In genomic region chr16:55567382-55567781, GRCh38 we compare ENCODE assay signal across 15 cellular contexts. TPM values are rescaled to one million over a fixed set of nuclear protein-coding genes. Genes with fewer than 3 reads are reported as not detected.
DNase-seq lines count a peak whose midpoint lies in the region; ATAC-seq and TF ChIP-seq lines count a peak whose summit lies in the region.
"Had no signal": no experiment of that assay in that cellular context is flagged by ENCODE, and none has a peak within 500 bp of the region (broad histone marks: within the 10 kb centered on the region; RNA-seq: fewer than 3 reads in every experiment).

No MANE protein-coding gene starts in this region.

- intact Hi-C loops in left lung (cut with DNase I), result no loop called here

- no peaks in the 10 kb centered on the region for H3K9me3 ChIP-seq in left lung

- no peaks in the 10 kb centered on the region for H3K27me3 ChIP-seq in HL-60 (ENCODE audit: insufficient read depth, poor library complexity, severe bottlenecking)
- no peaks in the 10 kb centered on the region for H3K27me3 ChIP-seq in left lung

- H3K27ac ChIP-seq in HL-60 (replicated peaks) (peak overlapping the region; percentile 66), left lung (peak overlapping the region in 1 of 2 donors; percentile 45)
- H3K27ac ChIP-seq: parathyroid adenoma had no signal

- peak; percentile 80 for ATAC-seq in left lung
- ATAC-seq: stimulated activated effector memory CD8-positive, alpha-beta T cell treated with anti-CD3 and anti-CD28 coated beads, Interleukin-12 subunit alpha, Interleukin-12 subunit beta, amount 100 ng/mL, for 72 hours had no signal

- no peak overlapping the region for H3K4me3 ChIP-seq in HL-60 (replicated peaks; ENCODE audit: insufficient read depth, low read length)
- H3K4me3 ChIP-seq in left lung, result no peak overlapping the region

- H3K36me3 ChIP-seq in left lung, result no peaks in the 10 kb centered on the region

- no peak for TF ChIP-seq CTCF in HL-60 (IDR thresholded peaks at IDR 0.05; ENCODE audit: insufficient read depth, low read length)
- TF ChIP-seq CTCF in left lung (IDR thresholded peaks at IDR 0.05), result no peak

- peaks cover 12 to 39% of the 10 kb centered on the region in 2 donors for H3K4me1 ChIP-seq in left lung
- H3K4me1 ChIP-seq: parathyroid adenoma had no signal

- DNase-seq in AG08396 (ENCODE audit: low spot score) (peak; percentile 28), HL-60 (ENCODE audit: low read depth in 1 of 2, low spot score in 1 of 2) (peak in 1 of 2 experiments; percentile 66), dedifferentiated amniotic fluid mesenchymal stem cell (ENCODE audit: extremely low spot score) (peak; percentile 40), left lung (peak in 1 of 2 donors; percentile 34), iPS-NIHi11 (ENCODE audit: low spot score) (no peak), SK-N-DZ (ENCODE audit: low spot score) (no peak), islet precursor cell (no peak), OCI-M2 (lab: John Stamatoyannopoulos, UW; ENCODE audit: unreplicated experiment) (no peak)
- DNase-seq: activated naive CD8-positive, alpha-beta T cell treated with anti-CD3 and anti-CD28 coated beads for 36 hours; mesendoderm; NCI-H69; stimulated activated CD4-positive, alpha-beta T cell treated with anti-CD3 and anti-CD28 coated beads, Interleukin-2, amount 100 ng/mL, for 24 hours had no signal

RNA-seq across cellular contexts. Expression of gene CAPNS2, which starts 0.9 kb away (rescaled TPM):
- 1 to 10 TPM in 1 of 2 donors, under 1 TPM in 1; 0.41 to 1.2 TPM for total RNA-seq in left lung
- polyA plus RNA-seq in SK-N-DZ (2014; cell fraction: cytosol; rRNA removed), result not detected in 2 replicates
- not detected in 2 replicates for polyA plus RNA-seq in SK-N-DZ (2014; cell fraction: nucleus; rRNA removed)
- total RNA-seq: activated naive CD8-positive, alpha-beta T cell treated with anti-CD3 and anti-CD28 coated beads for 36 hours; Daoy had no signal

RNA-seq across cellular contexts. Expression of gene LPCAT2, which starts 58.5 kb away (rescaled TPM):
- 10 to 100 TPM; 18.8 to 30.9 TPM for total RNA-seq in left lung
- polyA plus RNA-seq in SK-N-DZ (2014; cell fraction: cytosol; rRNA removed), result not detected in 2 replicates
- polyA plus RNA-seq in SK-N-DZ (2014; cell fraction: nucleus; rRNA removed), result 1.9 TPM in 1 of 2 replicates, not detected in the other

Comparison
In these comparisons a context has a peak if more than half of its experiments do, and no peak if none do; other contexts are left out.
1. DNase-seq: peak in AG08396 (single experiment) and dedifferentiated amniotic fluid mesenchymal stem cell (single experiment); none in iPS-NIHi11 (single experiment), SK-N-DZ (single experiment), islet precursor cell (single experiment) and OCI-M2 (single experiment).